9 cellular contexts compared by ENCODE assay signal in the genomic region with DNA sequence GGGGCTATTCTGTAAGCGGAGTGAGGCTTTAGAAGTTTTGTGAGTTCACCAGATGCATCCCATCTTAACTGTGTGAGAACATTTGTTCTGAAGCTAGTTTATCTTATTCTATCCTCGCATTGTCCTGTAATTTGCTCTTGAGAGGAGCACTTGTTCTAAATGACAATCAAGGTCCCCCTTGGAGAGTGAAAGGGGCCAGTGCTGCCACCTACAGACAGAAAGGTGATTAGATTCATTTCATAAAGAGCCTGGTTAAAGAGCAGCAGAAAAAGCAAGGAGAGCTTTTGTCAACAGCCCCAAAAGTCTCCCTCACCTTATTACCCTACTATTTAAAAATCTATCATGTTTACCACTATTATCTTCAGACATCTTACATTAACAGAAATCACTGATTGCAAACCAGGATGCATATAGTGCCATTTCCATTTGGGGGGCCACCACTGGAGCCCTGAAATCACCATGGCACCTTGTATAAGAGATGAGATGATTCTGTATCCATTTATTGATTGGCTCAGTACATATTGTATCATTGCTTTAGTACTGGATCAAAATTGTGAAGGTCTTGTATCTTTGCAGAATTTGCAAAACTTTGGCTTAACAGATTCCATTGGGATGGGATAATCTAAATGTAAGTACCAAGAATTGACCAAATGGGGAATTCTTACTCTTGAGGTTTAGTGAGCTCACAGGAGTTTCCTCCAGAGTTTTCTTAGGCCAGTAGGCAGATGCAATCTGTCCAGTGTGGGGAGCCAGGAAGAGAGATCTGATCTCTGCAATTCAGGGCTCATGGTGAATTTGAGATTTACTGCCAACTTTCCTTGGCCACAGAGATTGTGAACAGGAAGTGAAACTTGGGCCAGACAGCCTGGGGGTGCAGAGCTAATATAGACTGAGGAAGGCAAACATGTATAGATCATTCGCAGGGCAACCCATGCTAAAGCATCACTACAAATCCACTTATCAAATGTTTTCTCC.
DNase-seq lines count a peak whose midpoint lies in the region; ATAC-seq and TF ChIP-seq lines count a peak whose summit lies in the region.
"Had no signal": no experiment of that assay in that cellular context is flagged by ENCODE, and none has a peak within 500 bp of the region (broad histone marks: within the 10 kb centered on the region; RNA-seq: fewer than 3 reads in every experiment).

No MANE protein-coding gene starts in this region.

- H3K27me3 ChIP-seq in AG04450 (ENCODE audit: control insufficient read depth, insufficient read depth, low read length) = no peaks in the 10 kb centered on the region
- no peaks in the 10 kb centered on the region for H3K27me3 ChIP-seq in heart left ventricle

- intact Hi-C loops in activated CD4-positive, alpha-beta memory T cell treated with anti-CD3 and anti-CD28 coated beads for 36 hours (cut with micrococcal nuclease) = loop anchor here (1.0 kb wide), 1 partner anchor 64 kb away; the partner anchor contains the start of gene TRABD2B
- intact Hi-C loops in heart left ventricle (cut with DNase I) = loop anchor here (1.0 to 10.0 kb wide), 9 partner anchors 64 to 324 kb away; partner anchors contain the start of gene TRABD2B (in 10 of the 10)

- H3K9me3 ChIP-seq in AG04450 (ENCODE audit: control insufficient read depth, insufficient read depth, low read length) = no peaks in the 10 kb centered on the region
- H3K9me3 ChIP-seq in heart left ventricle = no peaks in the 10 kb centered on the region

- H3K9me3 Mint-ChIP-seq in activated CD4-positive, alpha-beta memory T cell treated with anti-CD3 and anti-CD28 coated beads for 36 hours = no peaks in the 10 kb centered on the region
- H3K9me3 Mint-ChIP-seq: naive thymus-derived CD8-positive, alpha-beta T cell had no signal

- H3K27ac ChIP-seq in AG04450 (ENCODE audit: low read depth, low read length) (no peak overlapping the region), heart left ventricle (no peak overlapping the region)

- no peaks in the 10 kb centered on the region for H3K36me3 ChIP-seq in heart left ventricle

- WGBS in heart left ventricle, 4 donors = 50 to 54% (median 53%) methylated on average over 3 of the region's 3 CpGs

- no peaks in the 10 kb centered on the region for H3K4me1 Mint-ChIP-seq in activated CD4-positive, alpha-beta memory T cell treated with anti-CD3 and anti-CD28 coated beads for 36 hours (ENCODE audit: low read depth)

- POLR2A ChIA-PET in AG04450 (lab: Yijun Ruan, JAX) = no interaction called here
- POLR2A ChIA-PET in activated CD4-positive, alpha-beta memory T cell treated with anti-CD3 and anti-CD28 coated beads for 36 hours (lab: Charles Lee) = no interaction called here

- H3K4me1 ChIP-seq in heart left ventricle = peaks cover 0 to 4% (median 0%) of the 10 kb centered on the region in 12 donors

- CTCF ChIA-PET in AG04450 (lab: Charles Lee) = interaction anchor here (0.6 to 3.6 kb wide), 15 partner anchors 11 to 825 kb away, joined by 3 to 26 read pairs (median 4); partner anchors contain the start of genes FOXD2 and TRABD2B
- CTCF ChIA-PET in activated CD4-positive, alpha-beta memory T cell treated with anti-CD3 and anti-CD28 coated beads for 36 hours (lab: Charles Lee) = interaction anchor here (0.7 to 1.8 kb wide), 5 partner anchors 42 to 159 kb away, joined by 3 to 4 read pairs (median 3); partner anchors contain the start of gene TRABD2B

- TF ChIP-seq POLR2A in heart left ventricle (IDR thresholded peaks at IDR 0.05) = no peak

- H3K4me3 Mint-ChIP-seq in activated CD4-positive, alpha-beta memory T cell treated with anti-CD3 and anti-CD28 coated beads for 36 hours = no peak overlapping the region
- H3K4me3 Mint-ChIP-seq: naive thymus-derived CD8-positive, alpha-beta T cell had no signal

- H3K4me3 ChIP-seq in AG04450 (ENCODE audit: low read depth, low read length) = no peak overlapping the region
- H3K4me3 ChIP-seq in heart left ventricle = no peak overlapping the region

- TF ChIP-seq CTCF in AG04450 (IDR thresholded peaks at IDR 0.05; ENCODE audit: low read depth, low read length) = peak; percentile 61
- peak; percentile 55 for TF ChIP-seq CTCF in GM12874 (IDR thresholded peaks at IDR 0.05; ENCODE audit: insufficient read depth, low read depth, low read length)
- TF ChIP-seq CTCF in heart left ventricle (IDR thresholded peaks at IDR 0.05) = peak; percentile 50 to 82 (median 74)

- no peak for DNase-seq in AG04450 (ENCODE audit: low read depth, low spot score)
- DNase-seq in NCI-H2107 (lab: John Stamatoyannopoulos, UW) = peak; percentile 60
- DNase-seq in activated CD4-positive, alpha-beta memory T cell treated with anti-CD3 and anti-CD28 coated beads for 36 hours = peak; percentile 31
- peak in 4 of 5 donors; percentile 33 to 57 (median 42) for DNase-seq in heart left ventricle
- peak; percentile 71 for DNase-seq in renal cortical epithelial cell (ENCODE audit: low read depth)
- no peak for DNase-seq in activated gamma-delta T cell (lab: John Stamatoyannopoulos, UW)

- no peaks in the 10 kb centered on the region for H3K36me3 Mint-ChIP-seq in activated CD4-positive, alpha-beta memory T cell treated with anti-CD3 and anti-CD28 coated beads for 36 hours
- H3K36me3 Mint-ChIP-seq: naive thymus-derived CD8-positive, alpha-beta T cell had no signal

- H3K27ac Mint-ChIP-seq in activated CD4-positive, alpha-beta memory T cell treated with anti-CD3 and anti-CD28 coated beads for 36 hours = no peak overlapping the region
- H3K27ac Mint-ChIP-seq: naive thymus-derived CD8-positive, alpha-beta T cell had no signal

- H3K27me3 Mint-ChIP-seq in activated CD4-positive, alpha-beta memory T cell treated with anti-CD3 and anti-CD28 coated beads for 36 hours = no peaks in the 10 kb centered on the region

- ATAC-seq in HG02885 (IDR thresholded peaks at IDR 0.05; ENCODE audit: poor library complexity, unreplicated experiment) = peak; percentile 50
- ATAC-seq in heart left ventricle = peak; percentile 65 to 86 (median 74)
- ATAC-seq: naive thymus-derived CD8-positive, alpha-beta T cell had no signal

Comparison
In these comparisons a context has a peak if more than half of its experiments do, and no peak if none do; other contexts are left out.
1. DNase-seq: peak in NCI-H2107 (single experiment), activated CD4-positive, alpha-beta memory T cell treated with anti-CD3 and anti-CD28 coated beads for 36 hours (single experiment), heart left ventricle (4 of 5) and renal cortical epithelial cell (single experiment); none in AG04450 (single experiment) and activated gamma-delta T cell (single experiment).
2. Peak in every context shown above with its lines, with median percentiles within 50 percentile points of each other: CTCF ChIP-seq.